8 cellular contexts compared by ENCODE assay signal in genomic region chr18:46148810-46149209, GRCh38. TPM values are rescaled to one million over a fixed set of nuclear protein-coding genes. Genes with fewer than 3 reads are reported as not detected.
A peak's percentile ranks its signal among the peaks of the same experiment; 100 is the strongest.
DNase-seq lines count a peak whose midpoint lies in the region; ATAC-seq and TF ChIP-seq lines count a peak whose summit lies in the region.

No MANE protein-coding gene starts in this region.

- H3K4me1 Mint-ChIP-seq in CD4-positive, alpha-beta memory T cell = peaks cover 21 to 44% (median 34%) of the 10 kb centered on the region in 4 donors

- no peaks in the 10 kb centered on the region for H3K27me3 ChIP-seq in CD4-positive, alpha-beta memory T cell (ENCODE audit: insufficient read depth, low read length)

- peak overlapping the region in 6 of 7 donors; percentile 21 to 86 (median 68) for H3K27ac Mint-ChIP-seq in CD4-positive, alpha-beta memory T cell

- H3K4me1 ChIP-seq in CD4-positive, alpha-beta memory T cell (ENCODE audit: insufficient read depth, low read length) = peaks cover 47% of the 10 kb centered on the region

- CTCF ChIA-PET in CD4-positive, alpha-beta memory T cell (lab: Charles Lee; ENCODE audit: partially characterized antibody) = interaction anchor here (0.6 to 10.8 kb wide), 26 partner anchors 8 to 1741 kb away, joined by 3 to 190 read pairs (median 4); partner anchors contain the start of gene LOXHD1

- DNase-seq in CD4-positive, alpha-beta memory T cell = peak; percentile 50 to 64 (median 55)
- DNase-seq in H4 (ENCODE audit: low spot score) (peak; percentile 48), NCI-H460 (ENCODE audit: extremely low read depth, low read depth) (peak; percentile 36), epithelial cell of proximal tubule (ENCODE audit: low read depth) (no peak), myocyte (ENCODE audit: low read depth) (peak; percentile 74)
- peak; percentile 21 to 32 for DNase-seq in activated CD4-positive, alpha-beta T cell treated with anti-CD3 and anti-CD28 coated beads, Interleukin-2, amount 50 U/mL, for 24 hours (ENCODE audit: low read depth in 1 of 2, low spot score in 1 of 2)

- H3K36me3 ChIP-seq in CD4-positive, alpha-beta memory T cell (ENCODE audit: insufficient read depth, low read length) = no peaks in the 10 kb centered on the region

- POLR2A ChIA-PET in CD4-positive, alpha-beta memory T cell (lab: Charles Lee; ENCODE audit: partially characterized antibody) = interaction anchor here (1.4 to 1.9 kb wide), 3 partner anchors 18 to 509 kb away, joined by 3 to 6 read pairs (median 5); a partner anchor contains a TSS

- intact Hi-C loops in CD4-positive, alpha-beta memory T cell (cut with micrococcal nuclease) = loop anchor here (1.0 kb wide), 3 partner anchors 24 to 332 kb away; no protein-coding TSS in a partner anchor

- peak overlapping the region in 4 of 8 donors; percentile 5 to 53 (median 17) for H3K4me3 Mint-ChIP-seq in CD4-positive, alpha-beta memory T cell

- H3K4me3 ChIP-seq in CD4-positive, alpha-beta memory T cell (ENCODE audit: low read length in 2 of 2) = no peak overlapping the region
- H3K4me3 ChIP-seq in epithelial cell of proximal tubule (ENCODE audit: low read depth, low read length) = no peak overlapping the region

- TF ChIP-seq CTCF in epithelial cell of proximal tubule (conservative IDR thresholded peaks at IDR 0.05; ENCODE audit: low read depth, low read length) = peak; percentile 68

- no peaks in the 10 kb centered on the region for H3K9me3 ChIP-seq in CD4-positive, alpha-beta memory T cell (ENCODE audit: control insufficient read depth in 1 of 2, low read length in 2 of 2)

- no peaks in the 10 kb centered on the region for H3K27me3 Mint-ChIP-seq in CD4-positive, alpha-beta memory T cell

- peaks cover 0 to 9% of the 10 kb centered on the region in 2 donors for H3K36me3 Mint-ChIP-seq in CD4-positive, alpha-beta memory T cell

- no peak overlapping the region for H3K27ac ChIP-seq in CD4-positive, alpha-beta memory T cell (ENCODE audit: low read depth, low read length)

- ATAC-seq in GM18907 (IDR thresholded peaks at IDR 0.05; ENCODE audit: unreplicated experiment) (no peak), GM21360 (IDR thresholded peaks at IDR 0.05; ENCODE audit: unreplicated experiment) (no peak)

- H3K9me3 Mint-ChIP-seq in CD4-positive, alpha-beta memory T cell = peaks cover 0 to 2% (median 0%) of the 10 kb centered on the region in 8 donors

RNA-seq across cellular contexts. Expression of gene HAUS1, which starts 44.6 kb away (rescaled TPM):
- total RNA-seq in CD4-positive, alpha-beta memory T cell = 10 to 100 TPM; 23.2 to 23.3 TPM
- polyA plus RNA-seq in CD4-positive, alpha-beta memory T cell = 10 to 100 TPM; 39.6 to 82.6 TPM
- total RNA-seq in H4 (2014; rRNA removed; shearing (Covaris generic)) = 129 and 133 TPM in 2 replicates
- 22.9 and 30.7 TPM in 2 replicates for total RNA-seq in NCI-H460 (2014; rRNA removed; shearing (Covaris generic))
- 19.2 and 32.2 TPM in 2 replicates for polyA plus RNA-seq in NCI-H460 (2014; cell fraction: nucleus; rRNA removed)
- total RNA-seq in epithelial cell of proximal tubule (123 and 230 TPM in 2 replicates), myocyte (9.2 and 18.1 TPM in 2 replicates)
- 11.7 TPM for polyA plus RNA-seq in myocyte (2012)

RNA-seq across cellular contexts. Expression of gene ATP5F1A, which starts 50.7 kb away (rescaled TPM):
- total RNA-seq in CD4-positive, alpha-beta memory T cell = 100 to 1,000 TPM; 212 to 225 TPM
- 100 to 1,000 TPM; 443 to 681 TPM for polyA plus RNA-seq in CD4-positive, alpha-beta memory T cell
- total RNA-seq in H4 (2014; rRNA removed; shearing (Covaris generic)) = 836 and 860 TPM in 2 replicates
- 369 and 392 TPM in 2 replicates for total RNA-seq in NCI-H460 (2014; rRNA removed; shearing (Covaris generic))
- 532 and 598 TPM in 2 replicates for polyA plus RNA-seq in NCI-H460 (2014; cell fraction: nucleus; rRNA removed)
- 623 and 730 TPM in 2 replicates for total RNA-seq in epithelial cell of proximal tubule
- total RNA-seq in myocyte = 918 and 1,000 TPM in 2 replicates
- polyA plus RNA-seq in myocyte (2012) = 371 TPM
